In genomic region chr1:86394416-86394815, GRCh38 we compare ENCODE assay signal across 8 cellular contexts. TPM values are rescaled to one million over a fixed set of nuclear protein-coding genes. Genes with fewer than 3 reads are reported as not detected.
DNase-seq lines count a peak whose midpoint lies in the region; ATAC-seq and TF ChIP-seq lines count a peak whose summit lies in the region.
"Had no signal": no experiment of that assay in that cellular context is flagged by ENCODE, and none has a peak within 500 bp of the region (broad histone marks: within the 10 kb centered on the region; RNA-seq: fewer than 3 reads in every experiment).

No MANE protein-coding gene starts in this region.

- no peaks in the 10 kb centered on the region for H3K36me3 ChIP-seq in endodermal cell (ENCODE audit: control insufficient read depth, insufficient read depth, low read length)

- H3K27me3 ChIP-seq in endodermal cell (ENCODE audit: control insufficient read depth, insufficient read depth, low read length, poor library complexity, severe bottlenecking), result peaks cover 7% of the 10 kb centered on the region

- H3K4me3 Mint-ChIP-seq in endodermal cell (peak overlapping the region; percentile 87), neural crest cell (peak overlapping the region; percentile 21)

- intact Hi-C loops in sciatic nerve (cut with DNase I), result no loop called here

- ATAC-seq in sciatic nerve (no peak), HG02588 (IDR thresholded peaks at IDR 0.05; ENCODE audit: unreplicated experiment) (no peak)

- H3K4me1 Mint-ChIP-seq in endodermal cell, result peaks cover 30% of the 10 kb centered on the region
- peaks cover 39% of the 10 kb centered on the region for H3K4me1 Mint-ChIP-seq in neural crest cell

- H3K9ac ChIP-seq in endodermal cell (ENCODE audit: extremely low read depth, low read length, poor library complexity, severe bottlenecking), result no peak overlapping the region

- H3K27ac ChIP-seq in endodermal cell (ENCODE audit: low read depth, low read length), result no peak overlapping the region

- no peak overlapping the region for H3K27ac Mint-ChIP-seq in endodermal cell
- H3K27ac Mint-ChIP-seq in neural crest cell (ENCODE audit: unreplicated experiment), result no peak overlapping the region

- no peaks in the 10 kb centered on the region for H3K4me1 ChIP-seq in endodermal cell (ENCODE audit: control insufficient read depth, insufficient read depth, low read length)

- H3K4me3 ChIP-seq in endodermal cell (ENCODE audit: low read length), result peak overlapping the region; percentile 47

- H3K9me3 ChIP-seq in endodermal cell (ENCODE audit: control insufficient read depth, low read length), result no peaks in the 10 kb centered on the region

- DNase-seq in G401 (ENCODE audit: low spot score), result peak; percentile 16
- DNase-seq in RKO (ENCODE audit: low spot score), result peak; percentile 45
- DNase-seq in endodermal cell, result no peak
- DNase-seq in neural crest cell (ENCODE audit: low read depth, low spot score), result no peak
- no peak for DNase-seq in sciatic nerve (ENCODE audit: low spot score)
- DNase-seq in activated naive CD4-positive, alpha-beta T cell treated with anti-CD3 and anti-CD28 coated beads, Interleukin-2, amount 50 U/mL, for 16 hours, result no peak
- DNase-seq: NCI-H187 treated with DMSO at 0.1 percent for 48 hours had no signal

- H3K9me3 Mint-ChIP-seq in endodermal cell (peaks cover 4% of the 10 kb centered on the region), neural crest cell (peaks cover 5% of the 10 kb centered on the region)

- in situ Hi-C loops in G401 (cut with HindIII; ENCODE audit: low sequenced_read_pairs), result no loop called here

- TF ChIP-seq CTCF in endodermal cell (conservative IDR thresholded peaks at IDR 0.05) (no peak), neural crest cell (conservative IDR thresholded peaks at IDR 0.05) (no peak)

- H3K27me3 Mint-ChIP-seq in endodermal cell (ENCODE audit: insufficient read depth) (peaks cover 9% of the 10 kb centered on the region), neural crest cell (ENCODE audit: low read depth) (peaks cover 14% of the 10 kb centered on the region)

- H3K36me3 Mint-ChIP-seq in endodermal cell (ENCODE audit: low read depth) (peaks cover 37% of the 10 kb centered on the region), neural crest cell (ENCODE audit: low read depth) (peaks cover 21% of the 10 kb centered on the region)

- 96% methylated on average over 2 of the region's 2 CpGs; no CpG with 5 or more reads in 1 of the 2 experiments for whole genome bisulfite sequencing in endodermal cell (ENCODE audit: insufficient coverage in 1 of 2, insufficient read length in 1 of 2), 2 experiments

RNA-seq across cellular contexts. Expression of gene ODF2L, which starts 1.7 kb away (rescaled TPM):
- total RNA-seq in G401 (2014; rRNA removed; shearing (Covaris generic)), result 15.3 and 24.9 TPM in 2 replicates
- total RNA-seq in endodermal cell, result 10 to 100 TPM; 77.6 to 84.1 TPM
- 42.8 TPM for polyA plus RNA-seq in endodermal cell (2013, experiment 1 of 2)
- polyA plus RNA-seq in endodermal cell (2013, experiment 2 of 2), result 54.8 TPM
- total RNA-seq in neural crest cell, result 43.9 and 45.8 TPM in 2 replicates
- 62.1 TPM for total RNA-seq in sciatic nerve

RNA-seq across cellular contexts. Expression of gene CLCA2, which starts 29.6 kb away (rescaled TPM):
- 0.81 TPM in 1 of 2 replicates, not detected in the other for total RNA-seq in G401 (2014; rRNA removed; shearing (Covaris generic))
- total RNA-seq in endodermal cell (not detected), neural crest cell (not detected in 2 replicates), sciatic nerve (not detected)
- not detected for polyA plus RNA-seq in endodermal cell (2013, experiment 1 of 2)
- not detected for polyA plus RNA-seq in endodermal cell (2013, experiment 2 of 2)

Comparison
In these comparisons a context has a peak if more than half of its experiments do, and no peak if none do; other contexts are left out.
1. DNase-seq: peak in G401 (single experiment) and RKO (single experiment); none in endodermal cell (single experiment), neural crest cell (single experiment), sciatic nerve (single experiment) and activated naive CD4-positive, alpha-beta T cell treated with anti-CD3 and anti-CD28 coated beads, Interleukin-2, amount 50 U/mL, for 16 hours (single experiment).